23 cellular contexts compared by ENCODE assay signal in genomic region chr10:129450391-129450790, GRCh38. TPM values are rescaled to one million over a fixed set of nuclear protein-coding genes. Genes with fewer than 3 reads are reported as not detected.
A peak's percentile ranks its signal among the peaks of the same experiment; 100 is the strongest.
DNase-seq lines count a peak whose midpoint lies in the region; ATAC-seq and TF ChIP-seq lines count a peak whose summit lies in the region.
"Had no signal": no experiment of that assay in that cellular context is flagged by ENCODE, and none has a peak within 500 bp of the region (broad histone marks: within the 10 kb centered on the region; RNA-seq: fewer than 3 reads in every experiment).

No MANE protein-coding gene starts in this region.

- H3K9me3 Mint-ChIP-seq in type B pancreatic cell = peaks cover 5% of the 10 kb centered on the region
- H3K9me3 Mint-ChIP-seq in endothelial cell (ENCODE audit: unreplicated experiment) = no peaks in the 10 kb centered on the region

- H3K4me3 ChIP-seq in IMR-90 (ENCODE audit: insufficient read depth, low read depth, low read length) = no peak overlapping the region
- H3K4me3 ChIP-seq in mesenchymal stem cell (ENCODE audit: insufficient read depth in 1 of 2, low read depth in 1 of 2, low read length in 2 of 2) = no peak overlapping the region
- H3K4me3 ChIP-seq: BLaER1, GM12878 had no signal

- in situ Hi-C loops in IMR-90 (cut with MboI; ENCODE audit: low sequenced_read_pairs) = no loop called here

- no peak overlapping the region for H4K8ac ChIP-seq in IMR-90 (ENCODE audit: low read depth in 2 of 2, low read length in 2 of 2)
- no peak overlapping the region for H4K8ac ChIP-seq in mesenchymal stem cell (ENCODE audit: low read length)

- TF ChIP-seq CTCF in IMR-90 (conservative IDR thresholded peaks at IDR 0.05; ENCODE audit: low read depth, low read length) (no peak), type B pancreatic cell (conservative IDR thresholded peaks at IDR 0.05) (no peak), endothelial cell (IDR thresholded peaks at IDR 0.05; ENCODE audit: unreplicated experiment) (no peak)

- H2BK120ac ChIP-seq in IMR-90 (ENCODE audit: low read depth, low read length) = no peak overlapping the region
- H2BK120ac ChIP-seq in mesenchymal stem cell (ENCODE audit: low read depth, low read length) = no peak overlapping the region

- no CpG with 5 or more reads among the region's 3 CpGs for WGBS in IMR-90 (ENCODE audit: extremely low coverage in 2 of 2, insufficient read length in 1 of 2), 2 experiments
- WGBS in mesenchymal stem cell = 86% methylated on average over 2 of the region's 3 CpGs

- H2AK9ac ChIP-seq in IMR-90 (replicated peaks; ENCODE audit: low read depth, low read length, poor library complexity) = no peak overlapping the region

- peak; percentile 37 for ATAC-seq in IMR-90 (ENCODE audit: low read depth)
- ATAC-seq: GM12878 had no signal

- H3K18ac ChIP-seq in IMR-90 (ENCODE audit: low read depth, low read length) (no peak overlapping the region), mesenchymal stem cell (ENCODE audit: low read depth in 1 of 2, low read length in 2 of 2) (no peak overlapping the region)

- H4K91ac ChIP-seq in IMR-90 (ENCODE audit: insufficient read depth, low read depth, low read length) (no peak overlapping the region), mesenchymal stem cell (ENCODE audit: low read length) (no peak overlapping the region)

- no peak overlapping the region for H3K56ac ChIP-seq in IMR-90 (ENCODE audit: extremely low read depth, insufficient read depth, low read length)

- no peak overlapping the region for H2AK5ac ChIP-seq in IMR-90 (ENCODE audit: low read depth, low read length)
- no peak overlapping the region for H2AK5ac ChIP-seq in mesenchymal stem cell (ENCODE audit: low read length, severe bottlenecking)

- no peak overlapping the region for H2BK15ac ChIP-seq in IMR-90 (ENCODE audit: low read depth, low read length)
- no peak overlapping the region for H2BK15ac ChIP-seq in mesenchymal stem cell (ENCODE audit: low read depth, poor library complexity, severe bottlenecking)

- H3K36me3 Mint-ChIP-seq in type B pancreatic cell (no peaks in the 10 kb centered on the region), endothelial cell (ENCODE audit: low read depth, unreplicated experiment) (no peaks in the 10 kb centered on the region)
- H3K36me3 Mint-ChIP-seq: CD14-positive monocyte; CD4-positive, alpha-beta memory T cell; CD4-positive, CD25-positive, alpha-beta regulatory T cell; CD8-positive, alpha-beta memory T cell had no signal

- no peak overlapping the region for H2BK20ac ChIP-seq in IMR-90 (ENCODE audit: low read depth, low read length)

- H3K9me3 ChIP-seq in IMR-90 (ENCODE audit: control insufficient read depth, insufficient read depth, low read length) (peaks cover 2% of the 10 kb centered on the region; the same call in 1 of the 2 replicates), mesenchymal stem cell (ENCODE audit: control insufficient read depth, low read length) (no peaks in the 10 kb centered on the region)
- H3K9me3 ChIP-seq: BE2C had no signal

- H3K23ac ChIP-seq in IMR-90 (ENCODE audit: low read depth, low read length) (no peak overlapping the region), mesenchymal stem cell (ENCODE audit: low read length in 2 of 2) (no peak overlapping the region)

- H4K5ac ChIP-seq in IMR-90 (ENCODE audit: low read depth, low read length) = no peak overlapping the region

- CTCF ChIA-PET in IMR-90 (lab: Yijun Ruan, JAX) = no interaction called here

- H3K4me3 Mint-ChIP-seq in type B pancreatic cell = no peak overlapping the region
- H3K4me3 Mint-ChIP-seq in endothelial cell (ENCODE audit: unreplicated experiment) = no peak overlapping the region
- H3K4me3 Mint-ChIP-seq: CD14-positive monocyte; CD4-positive, alpha-beta memory T cell; CD4-positive, CD25-positive, alpha-beta regulatory T cell; CD8-positive, alpha-beta memory T cell had no signal

- H3K27ac ChIP-seq in IMR-90 (ENCODE audit: insufficient read depth, low read length) (no peak overlapping the region), mesenchymal stem cell (ENCODE audit: low read length, poor library complexity, severe bottlenecking) (no peak overlapping the region)
- H3K27ac ChIP-seq: BLaER1 had no signal

- dilution Hi-C loops in IMR-90 (cut with HindIII; ENCODE audit: low sequenced_read_pairs, unreplicated experiment) = no loop called here

- H3K27me3 ChIP-seq in IMR-90 (ENCODE audit: control insufficient read depth, insufficient read depth, low read length) = no peaks in the 10 kb centered on the region
- no peaks in the 10 kb centered on the region for H3K27me3 ChIP-seq in mesenchymal stem cell (ENCODE audit: control insufficient read depth in 1 of 2, insufficient read depth in 1 of 2, low read length in 2 of 2)
- H3K27me3 ChIP-seq: BE2C, BLaER1 had no signal

- H3K4ac ChIP-seq in IMR-90 (ENCODE audit: low read depth, low read length) = no peak overlapping the region
- no peak overlapping the region for H3K4ac ChIP-seq in mesenchymal stem cell (ENCODE audit: low read depth in 1 of 2, low read length in 2 of 2)

- H2BK5ac ChIP-seq in IMR-90 (ENCODE audit: low read depth, low read length, poor library complexity, severe bottlenecking) (no peak overlapping the region), mesenchymal stem cell (ENCODE audit: low read depth, low read length, poor library complexity, severe bottlenecking) (no peak overlapping the region)

- no peak overlapping the region for H2BK12ac ChIP-seq in mesenchymal stem cell (ENCODE audit: low read length in 2 of 2)

- no peaks in the 10 kb centered on the region for H3K9me1 ChIP-seq in IMR-90 (ENCODE audit: insufficient read depth, low read length)

- H3K36me3 ChIP-seq in IMR-90 (ENCODE audit: control insufficient read depth, insufficient read depth, low read length) (no peaks in the 10 kb centered on the region), mesenchymal stem cell (ENCODE audit: control insufficient read depth in 1 of 2, insufficient read depth in 2 of 2, low read depth in 1 of 2, low read length in 2 of 2) (no peaks in the 10 kb centered on the region)
- H3K36me3 ChIP-seq: BE2C, BLaER1 had no signal

- TF ChIP-seq RAD21 in IMR-90 (IDR thresholded peaks at IDR 0.05; ENCODE audit: low read length) = no peak

- H3K27me3 Mint-ChIP-seq in type B pancreatic cell = peaks cover 18% of the 10 kb centered on the region
- peaks cover 1% of the 10 kb centered on the region for H3K27me3 Mint-ChIP-seq in endothelial cell (ENCODE audit: unreplicated experiment)

- H3K4me1 Mint-ChIP-seq in type B pancreatic cell (ENCODE audit: unreplicated experiment) (no peaks in the 10 kb centered on the region), endothelial cell (ENCODE audit: unreplicated experiment) (no peaks in the 10 kb centered on the region)
- H3K4me1 Mint-ChIP-seq: CD14-positive monocyte; CD4-positive, alpha-beta memory T cell; CD4-positive, CD25-positive, alpha-beta regulatory T cell; CD8-positive, alpha-beta memory T cell had no signal

- H3K9ac ChIP-seq in IMR-90 (ENCODE audit: low read depth, low read length) = no peak overlapping the region
- no peak overlapping the region for H3K9ac ChIP-seq in mesenchymal stem cell (ENCODE audit: low read length)
- H3K9ac ChIP-seq: BLaER1 had no signal

- H2AFZ ChIP-seq in IMR-90 (replicated peaks; ENCODE audit: low read length, poor library complexity) (no peak overlapping the region), mesenchymal stem cell (ENCODE audit: low read depth, low read length) (no peak overlapping the region)

- H3K14ac ChIP-seq in IMR-90 (replicated peaks; ENCODE audit: low read depth, low read length) = no peak overlapping the region
- no peak overlapping the region for H3K14ac ChIP-seq in mesenchymal stem cell (ENCODE audit: low read length in 2 of 2)

- no peak overlapping the region for H3K4me2 ChIP-seq in IMR-90 (ENCODE audit: low read depth, low read length)
- H3K4me2 ChIP-seq in mesenchymal stem cell (ENCODE audit: low read length, poor library complexity, severe bottlenecking) = no peak overlapping the region
- H3K4me2 ChIP-seq: BLaER1 had no signal

- POLR2A ChIA-PET in IMR-90 (lab: Charles Lee; ENCODE audit: unreplicated experiment) = no interaction called here

- no peaks in the 10 kb centered on the region for H3K79me1 ChIP-seq in IMR-90 (ENCODE audit: low read depth in 1 of 2, low read length in 2 of 2)
- no peaks in the 10 kb centered on the region for H3K79me1 ChIP-seq in mesenchymal stem cell (replicated peaks; ENCODE audit: low read length, poor library complexity, severe bottlenecking)

- no peak overlapping the region for H3K27ac Mint-ChIP-seq in type B pancreatic cell
- no peak overlapping the region for H3K27ac Mint-ChIP-seq in endothelial cell (ENCODE audit: unreplicated experiment)
- H3K27ac Mint-ChIP-seq: CD14-positive monocyte; CD4-positive, alpha-beta memory T cell; CD4-positive, CD25-positive, alpha-beta regulatory T cell; CD8-positive, alpha-beta memory T cell had no signal

- intact Hi-C loops in IMR-90 (cut with micrococcal nuclease) = no loop called here

- no peak for TF ChIP-seq POLR2A in IMR-90 (IDR thresholded peaks at IDR 0.05; ENCODE audit: low read depth, low read length)

- H3K4me1 ChIP-seq in IMR-90 (ENCODE audit: control insufficient read depth, insufficient read depth, low read length) (no peaks in the 10 kb centered on the region), mesenchymal stem cell (ENCODE audit: control insufficient read depth, insufficient read depth, low read depth, low read length) (peaks cover 2% of the 10 kb centered on the region)
- H3K4me1 ChIP-seq: BE2C had no signal

- BruUV-seq in IMR-90 (replicated peaks; lab: Mats Ljungman, UMichigan) = no TSS peak

- H4K20me1 ChIP-seq in IMR-90 (ENCODE audit: insufficient read depth, low read length) = no peaks in the 10 kb centered on the region
- H4K20me1 ChIP-seq: BLaER1 had no signal

- DNase-seq in IMR-90 (no peak), mesenchymal stem cell (peak; percentile 32), type B pancreatic cell (ENCODE audit: extremely low spot score, unreplicated experiment) (no peak), endothelial cell (ENCODE audit: low spot score) (no peak)
- DNase-seq in activated CD8-positive, alpha-beta memory T cell treated with anti-CD3 and anti-CD28 coated beads for 24 hours = no peak
- DNase-seq: 8988T; ACHN; BE2C; C1 segment of cervical spinal cord; CD4-positive, alpha-beta memory T cell; CD4-positive, CD25-positive, alpha-beta regulatory T cell; CD8-positive, alpha-beta memory T cell; COR-L47; DMS 273 treated with DMSO at 0.1 percent for 48 hours; DMS153; DMS53; DMS79; DND-41; EL; GDM1 had no signal

TF ChIP-seq in IMR-90, 13 proteins besides CTCF, POLR2A, EP300 and RAD21:
- TF ChIP-seq FOS (IDR thresholded peaks at IDR 0.05; ENCODE audit: low read depth, low read length) = no peak

RNA-seq across cellular contexts. Expression of gene MGMT, which starts 16.6 kb away (rescaled TPM):
- total RNA-seq in IMR-90 (2012; rRNA removed) (11.1 and 11.5 TPM in 2 replicates), type B pancreatic cell (ENCODE audit: low replicate concordance) (13.5 and 18.8 TPM in 2 replicates), endothelial cell (ENCODE audit: unreplicated experiment) (25.9 TPM)
- 17.8 and 18.3 TPM in 2 replicates for polyA plus RNA-seq in IMR-90 (2012; rRNA removed)
- 21.2 and 28.4 TPM in 2 replicates for polyA plus RNA-seq in IMR-90 (2012; cell fraction: cytosol; rRNA removed)
- 8.3 and 11.4 TPM in 2 replicates for polyA plus RNA-seq in IMR-90 (2012; cell fraction: nucleus; rRNA removed; ENCODE audit: low replicate concordance)
- 14.0 TPM for polyA plus RNA-seq in mesenchymal stem cell (2013, experiment 1 of 2)
- polyA plus RNA-seq in mesenchymal stem cell (2013, experiment 2 of 2) = 13.1 TPM
